ENCODE assay signal across 8 cellular contexts in the genomic region with DNA sequence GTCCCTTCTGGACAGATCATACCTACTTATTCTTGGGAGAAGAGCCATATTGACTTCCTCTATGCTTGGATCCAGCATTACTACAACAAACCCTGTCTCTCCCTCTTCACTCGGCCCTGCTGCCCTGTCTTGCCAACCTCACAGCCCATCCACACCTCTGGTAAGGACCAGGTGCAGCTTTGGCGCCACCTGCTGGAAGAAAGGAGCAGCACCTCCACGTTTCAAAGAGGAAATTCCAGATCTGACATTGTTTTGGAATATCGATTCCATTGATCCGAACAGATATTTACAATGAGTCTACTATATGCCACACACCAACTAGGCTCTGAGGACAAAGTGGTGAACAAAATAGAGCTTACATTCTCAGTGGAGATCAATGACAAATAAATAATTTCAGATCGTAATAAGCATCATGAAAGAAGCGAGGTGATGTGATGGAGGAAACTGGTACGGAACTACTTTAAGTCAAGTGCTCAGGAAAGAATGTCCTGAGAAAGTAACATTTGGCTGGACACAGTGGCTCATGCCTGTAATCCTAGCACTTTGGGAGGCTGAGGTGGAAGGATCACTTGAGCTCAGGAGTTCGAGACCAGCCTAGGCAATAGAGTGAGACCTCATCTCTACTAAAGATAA. TPM values are rescaled to one million over a fixed set of nuclear protein-coding genes. Genes with fewer than 3 reads are reported as not detected.
DNase-seq lines count a peak whose midpoint lies in the region; ATAC-seq lines count a peak whose summit lies in the region.

No MANE protein-coding gene starts in this region.

- H3K9me3 Mint-ChIP-seq in CD4-positive, alpha-beta memory T cell, result no peaks in the 10 kb centered on the region

- no peaks in the 10 kb centered on the region for H3K27me3 ChIP-seq in CD4-positive, alpha-beta memory T cell (ENCODE audit: insufficient read depth, low read length)

- H3K36me3 Mint-ChIP-seq in CD4-positive, alpha-beta memory T cell, result no peaks in the 10 kb centered on the region

- H3K36me3 ChIP-seq in CD4-positive, alpha-beta memory T cell (ENCODE audit: insufficient read depth, low read length), result no peaks in the 10 kb centered on the region

- intact Hi-C loops in CD4-positive, alpha-beta memory T cell (cut with micrococcal nuclease), result loop anchor here (1.0 to 5.0 kb wide), 3 partner anchors 54 to 71 kb away; a partner anchor contains a TSS

- no peaks in the 10 kb centered on the region for H3K27me3 Mint-ChIP-seq in CD4-positive, alpha-beta memory T cell

- H3K4me3 ChIP-seq in CD4-positive, alpha-beta memory T cell (ENCODE audit: low read length in 2 of 2), result no peak overlapping the region

- H3K4me1 ChIP-seq in CD4-positive, alpha-beta memory T cell (ENCODE audit: insufficient read depth, low read length), result no peaks in the 10 kb centered on the region

- no peak overlapping the region for H3K27ac ChIP-seq in CD4-positive, alpha-beta memory T cell (ENCODE audit: low read depth, low read length)

- peak overlapping the region in 1 of 7 donors; percentile 43 for H3K27ac Mint-ChIP-seq in CD4-positive, alpha-beta memory T cell

- no peak for ATAC-seq in GM18520 (IDR thresholded peaks at IDR 0.05; ENCODE audit: unreplicated experiment)

- CTCF ChIA-PET in CD4-positive, alpha-beta memory T cell (lab: Charles Lee; ENCODE audit: partially characterized antibody), result interaction anchor here (0.6 to 8.8 kb wide), 25 partner anchors 8 to 558 kb away, joined by 3 to 168 read pairs (median 6); a partner anchor contains a TSS

- peak; percentile 65 to 68 (median 66) for DNase-seq in CD4-positive, alpha-beta memory T cell
- DNase-seq in HPDE6-E6E7 (ENCODE audit: extremely low spot score) (peak; percentile 72), NOMO-1 treated with DMSO at 0.1 percent for 48 hours (lab: John Stamatoyannopoulos, UW; ENCODE audit: unreplicated experiment) (peak; percentile 69), epidermal melanocyte (ENCODE audit: insufficient read length, low spot score) (peak; percentile 59), myocyte (ENCODE audit: low read depth) (peak; percentile 77)
- DNase-seq in activated CD8-positive, alpha-beta memory T cell treated with anti-CD3 and anti-CD28 coated beads, Interleukin-2, amount 50 U/mL, for 1 hour (ENCODE audit: extremely low read depth), result peak; percentile 46
- DNase-seq in stimulated activated CD8-positive, alpha-beta memory T cell treated with anti-CD3 and anti-CD28 coated beads, Interleukin-7, amount 100 ng/mL, for 4 hours (ENCODE audit: low read depth in 2 of 2), result peak; percentile 34 to 52

- no peaks in the 10 kb centered on the region for H3K9me3 ChIP-seq in CD4-positive, alpha-beta memory T cell (ENCODE audit: control insufficient read depth in 1 of 2, low read length in 2 of 2)

- POLR2A ChIA-PET in CD4-positive, alpha-beta memory T cell (lab: Charles Lee; ENCODE audit: partially characterized antibody), result interaction anchor here (1.2 kb wide), 1 partner anchor 66 kb away, joined by 4 read pairs; no protein-coding TSS in a partner anchor

- peaks cover 5 to 7% (median 6%) of the 10 kb centered on the region in 4 donors for H3K4me1 Mint-ChIP-seq in CD4-positive, alpha-beta memory T cell

- peak overlapping the region in 1 of 8 donors; percentile 43 for H3K4me3 Mint-ChIP-seq in CD4-positive, alpha-beta memory T cell

RNA-seq across cellular contexts. Expression of a gene that starts 18.7 kb away (rescaled TPM):
- under 1 TPM; 0.38 to 0.42 TPM for total RNA-seq in CD4-positive, alpha-beta memory T cell
- under 1 TPM; 0.44 to 0.70 TPM for polyA plus RNA-seq in CD4-positive, alpha-beta memory T cell
- 15.9 and 16.4 TPM in 2 replicates for total RNA-seq in myocyte
- 9.6 TPM for polyA plus RNA-seq in myocyte (2012)

Comparison
In these comparisons a context has a peak if more than half of its experiments do, and no peak if none do; other contexts are left out.
1. RNA of a gene that starts 18.7 kb away (total RNA-seq): 15.9 to 16.4 TPM in myocyte; 0.38 to 0.42 TPM in CD4-positive, alpha-beta memory T cell; every median in the first group is over 10 times any median in the second.
2. Peak in every context shown above with its lines, with median percentiles within 50 percentile points of each other: DNase-seq.